ENCODE assay signal across 26 cellular contexts in the genomic region with DNA sequence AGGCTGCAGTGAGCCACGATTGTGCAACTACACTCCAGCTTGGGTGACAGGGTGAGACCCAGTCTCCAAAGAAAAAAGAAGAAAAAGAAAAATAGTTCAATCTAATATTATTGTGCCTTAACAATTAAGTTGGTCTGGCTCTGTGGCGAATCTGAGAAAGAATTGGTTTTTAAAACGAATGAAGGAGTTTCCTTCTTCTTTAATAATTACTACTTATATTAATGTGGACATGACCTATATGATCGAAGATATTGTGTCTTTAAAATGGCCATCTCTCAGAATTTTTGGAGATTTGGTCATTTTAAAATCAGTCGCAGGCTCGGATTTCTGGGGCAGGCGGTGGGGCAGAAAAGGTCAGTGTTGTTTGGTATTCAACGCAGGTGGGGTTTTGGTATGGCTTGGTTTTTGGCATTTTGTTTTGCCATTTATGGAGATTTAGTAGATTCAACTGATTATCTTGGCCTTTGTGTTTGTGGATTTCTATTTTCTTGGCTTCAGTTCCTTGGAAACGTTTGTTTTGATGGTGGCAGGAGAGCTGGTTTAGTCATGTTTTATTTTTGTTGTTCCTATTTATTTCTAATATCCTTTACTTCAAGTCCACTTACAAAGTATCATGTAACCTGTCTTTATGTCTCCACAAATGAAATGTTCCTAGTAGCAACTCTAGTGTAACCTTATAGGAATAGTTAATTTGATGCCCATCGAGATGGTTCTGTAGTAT.
DNase-seq lines count a peak whose midpoint lies in the region; ATAC-seq, FAIRE-seq and TF ChIP-seq lines count a peak whose summit lies in the region.
"Had no signal": no experiment of that assay in that cellular context is flagged by ENCODE, and none has a peak within 500 bp of the region (broad histone marks: within the 10 kb centered on the region; RNA-seq: fewer than 3 reads in every experiment).

No MANE protein-coding gene starts in this region.

- in situ Hi-C loops in HepG2 (cut with HindIII; ENCODE audit: extremely low pct_ligation_motif_present, low pct_unique_long_range_greater_than_20kb): no loop called here

- DNase-seq in HepG2 (ENCODE audit: low spot score) (no peak), right lobe of liver (no peak), astrocyte of the hippocampus (ENCODE audit: low read depth, low spot score) (peak; percentile 20), psoas muscle (no peak), vagina (ENCODE audit: extremely low spot score in 2 of 2) (no peak), HUDEP-2 (lab: John Stamatoyannopoulos, UW; ENCODE audit: unreplicated experiment in 76 of 76) (no peak)
- no peak for DNase-seq in activated T-cell treated with anti-CD3 and anti-CD28 coated beads, Interleukin-2, amount 50 U/mL, for 48 hours
- DNase-seq: ACHN; AML-193; BE2C; CD4-positive, alpha-beta T cell; CD8-positive, alpha-beta memory T cell; DMS 273 treated with DMSO at 0.1 percent for 48 hours; DMS79; EL; GDM1; HFFc6 had no signal

- no peak overlapping the region for H3K9ac ChIP-seq in HepG2 (ENCODE audit: insufficient read depth, low read depth, low read length)
- H3K9ac ChIP-seq: BLaER1 treated with 17β-estradiol and CSF1 and Interleukin-3, amounts not matched to agents 10 nM and 100 nM had no signal

- FAIRE-seq in HepG2 (lab: Jason Lieb, UNC): no peak
- FAIRE-seq: D721Med, GM12878, GM19239, H54 had no signal

- TF ChIP-seq CTCF in HepG2 (CRISPR knock-in tag; IDR thresholded peaks at IDR 0.05): no peak
- TF ChIP-seq CTCF in right lobe of liver (IDR thresholded peaks at IDR 0.05): no peak
- no peak for TF ChIP-seq CTCF in psoas muscle (IDR thresholded peaks at IDR 0.05)
- TF ChIP-seq CTCF in vagina (IDR thresholded peaks at IDR 0.05): no peak

- H4K20me1 ChIP-seq in HepG2 (ENCODE audit: insufficient read depth, low read length): no peaks in the 10 kb centered on the region
- H4K20me1 ChIP-seq: BLaER1 treated with 17β-estradiol and CSF1 and Interleukin-3, amounts not matched to agents 10 nM and 100 nM had no signal

- no peak overlapping the region for H3K27ac ChIP-seq in HepG2 (ENCODE audit: extremely low read length, insufficient read depth, low read length)
- H3K27ac ChIP-seq in right lobe of liver: no peak overlapping the region
- peak overlapping the region; percentile 65 for H3K27ac ChIP-seq in psoas muscle
- peak overlapping the region; percentile 70 for H3K27ac ChIP-seq in vagina
- H3K27ac ChIP-seq: 22Rv1; BLaER1 treated with 17β-estradiol and CSF1 and Interleukin-3, amounts not matched to agents 10 nM and 100 nM had no signal

- WGBS in HepG2 (ENCODE audit: low lambda C conversion rate): 42% methylated on average over 10 of the region's 10 CpGs
- 80% methylated on average over 10 of the region's 10 CpGs for WGBS in right lobe of liver (ENCODE audit: insufficient coverage, low coverage, low lambda C conversion rate, missing lambda C conversion rate)
- WGBS in psoas muscle, 3 donors: 55 to 73% (median 57%) methylated on average over 10 of the region's 10 CpGs

- POLR2A ChIA-PET in HepG2 (lab: Yijun Ruan, JAX): no interaction called here

- no peak for ATAC-seq in HepG2
- ATAC-seq in right lobe of liver: no peak
- ATAC-seq in psoas muscle: peak; percentile 48 to 87 (median 66)
- ATAC-seq in GM21737 (IDR thresholded peaks at IDR 0.05; ENCODE audit: unreplicated experiment): no peak
- ATAC-seq: GM12878, GM23338 had no signal

- intact Hi-C loops in HepG2 (cut with micrococcal nuclease; ENCODE audit: unreplicated experiment): no loop called here
- intact Hi-C loops in right lobe of liver (cut with DNase I): no loop called here
- intact Hi-C loops in psoas muscle (cut with DNase I): loop anchor here (5.0 kb wide), 1 partner anchor 37 kb away; no protein-coding TSS in a partner anchor
- intact Hi-C loops in vagina (cut with DNase I): no loop called here

- H3K27me3 ChIP-seq in HepG2 (ENCODE audit: control insufficient read depth in 1 of 2, insufficient read depth in 2 of 2, low read length in 2 of 2): no peaks in the 10 kb centered on the region
- no peaks in the 10 kb centered on the region for H3K27me3 ChIP-seq in right lobe of liver
- H3K27me3 ChIP-seq in psoas muscle (ENCODE audit: insufficient read depth in 3 of 3, low read length in 2 of 3): no peaks in the 10 kb centered on the region
- no peaks in the 10 kb centered on the region for H3K27me3 ChIP-seq in vagina
- H3K27me3 ChIP-seq: BE2C; BLaER1 treated with 17β-estradiol and CSF1 and Interleukin-3, amounts not matched to agents 10 nM and 100 nM had no signal

- no peak for TF ChIP-seq RAD21 in HepG2 (CRISPR knock-in tag; IDR thresholded peaks at IDR 0.05)

- H2AFZ ChIP-seq in HepG2 (ENCODE audit: low read length): no peak overlapping the region

- no peak for TF ChIP-seq EP300 in HepG2 (IDR thresholded peaks at IDR 0.05; ENCODE audit: low read depth in 2 of 2, low read length in 2 of 2)
- no peak for TF ChIP-seq EP300 in HepG2 (CRISPR knock-in tag; IDR thresholded peaks at IDR 0.05; ENCODE audit: borderline replicate concordance)

- H3K4me1 ChIP-seq in HepG2 (ENCODE audit: insufficient read depth, low read length) (peaks cover 7% of the 10 kb centered on the region; the same call in 1 of the 2 replicates), right lobe of liver (no peaks in the 10 kb centered on the region), psoas muscle (peaks cover 28% of the 10 kb centered on the region), vagina (no peaks in the 10 kb centered on the region)
- H3K4me1 ChIP-seq: BLaER1 treated with 17β-estradiol and CSF1 and Interleukin-3, amounts not matched to agents 10 nM and 100 nM; HAP-1 had no signal

- no TSS peak for BruUV-seq in HepG2 (replicated peaks; lab: Mats Ljungman, UMichigan)

- H3K4me2 ChIP-seq in HepG2 (ENCODE audit: low read depth, low read length): no peak overlapping the region
- H3K4me2 ChIP-seq: BLaER1 treated with 17β-estradiol and CSF1 and Interleukin-3, amounts not matched to agents 10 nM and 100 nM; GM23338 had no signal

- H3K4me3 ChIP-seq in HepG2 (replicated peaks in 1 of 3; ENCODE audit: insufficient read depth in 1 of 3, low read depth in 2 of 3, low read length in 3 of 3) (no peak overlapping the region), right lobe of liver (no peak overlapping the region), psoas muscle (no peak overlapping the region), vagina (no peak overlapping the region)
- H3K4me3 ChIP-seq: BLaER1 treated with 17β-estradiol and CSF1 and Interleukin-3, amounts not matched to agents 10 nM and 100 nM; GM12878; GM23338; HAP-1 had no signal

- H3K9me3 ChIP-seq in HepG2 (ENCODE audit: low read length): no peaks in the 10 kb centered on the region
- H3K9me3 ChIP-seq in right lobe of liver: no peaks in the 10 kb centered on the region
- H3K9me3 ChIP-seq in psoas muscle: no peaks in the 10 kb centered on the region
- no peaks in the 10 kb centered on the region for H3K9me3 ChIP-seq in vagina
- H3K9me3 ChIP-seq: BE2C, HAP-1 had no signal

- TF ChIP-seq POLR2A in HepG2 (IDR thresholded peaks at IDR 0.05; ENCODE audit: insufficient read depth in 1 of 2, low read depth in 2 of 2, low read length in 2 of 2): no peak
- TF ChIP-seq POLR2A in right lobe of liver (IDR thresholded peaks at IDR 0.05): no peak
- no peak for TF ChIP-seq POLR2A in vagina (IDR thresholded peaks at IDR 0.05)

- CTCF ChIA-PET in HepG2 (lab: Yijun Ruan, JAX; ENCODE audit: low intra/inter-chr PET ratio, low total read pairs): no interaction called here

- H3K36me3 ChIP-seq in HepG2 (replicated peaks in 1 of 2; ENCODE audit: control insufficient read depth in 1 of 2, insufficient read depth in 2 of 2, low read length in 2 of 2): no peaks in the 10 kb centered on the region
- H3K36me3 ChIP-seq in right lobe of liver: no peaks in the 10 kb centered on the region
- no peaks in the 10 kb centered on the region for H3K36me3 ChIP-seq in psoas muscle (ENCODE audit: insufficient read depth in 1 of 2, low read depth in 1 of 2)
- no peaks in the 10 kb centered on the region for H3K36me3 ChIP-seq in vagina
- H3K36me3 ChIP-seq: BE2C; BLaER1 treated with 17β-estradiol and CSF1 and Interleukin-3, amounts not matched to agents 10 nM and 100 nM; HAP-1 had no signal

- H3K79me2 ChIP-seq in HepG2 (ENCODE audit: insufficient read depth, low read length): no peaks in the 10 kb centered on the region

TF ChIP-seq in HepG2, 621 proteins besides CTCF, POLR2A, EP300 and RAD21:
- TF ChIP-seq ZBTB42 (CRISPR knock-in tag; IDR thresholded peaks at IDR 0.05): no peak
- 0 out of 2 replicates have a peak, but pooled peaks have one; percentile 10 for TF ChIP-seq CEBPB (IDR thresholded peaks at IDR 0.05; ENCODE audit: borderline replicate concordance, low read depth, low read length)
TF ChIP-seq in HepG2: peak in this region for 1.

Comparison
In these comparisons a context has a peak if more than half of its experiments do, and no peak if none do; other contexts are left out.
1. ATAC-seq: peak in psoas muscle (4 of 4); none in HepG2 (single experiment), right lobe of liver (0 of 4) and GM21737 (single experiment).
2. H3K27ac ChIP-seq: peak in psoas muscle (single experiment) and vagina (single experiment); none in HepG2 (single experiment) and right lobe of liver (0 of 3).
3. intact Hi-C loops: an anchor here in psoas muscle (5.0 kb wide); none called in HepG2, right lobe of liver and vagina.